ENCODE assay signal across 24 cellular contexts in the genomic region with DNA sequence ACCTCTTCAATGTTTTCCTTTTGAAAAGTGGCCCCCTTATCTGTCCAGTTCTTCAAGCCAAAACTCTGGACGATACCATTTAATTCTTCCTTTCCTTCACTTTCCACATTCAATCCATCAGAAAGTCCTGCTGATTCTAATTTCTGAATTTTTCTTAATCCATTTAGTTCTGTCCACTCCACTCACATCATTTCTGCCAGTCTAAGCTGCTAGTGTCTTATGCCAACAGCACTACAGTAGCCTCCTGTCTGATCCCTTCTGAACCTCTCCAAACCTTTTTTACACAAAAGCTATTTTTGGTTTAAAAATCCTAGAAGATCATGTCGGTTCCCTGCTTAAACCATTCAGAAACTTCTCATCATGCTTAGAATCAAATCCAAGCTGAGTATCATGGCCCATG.
"Had no signal": no experiment of that assay in that cellular context is flagged by ENCODE, and none has a peak within 500 bp of the region (broad histone marks: within the 10 kb centered on the region; RNA-seq: fewer than 3 reads in every experiment).

No MANE protein-coding gene starts in this region.

- H3K4me1 Mint-ChIP-seq: stimulated activated effector memory CD8-positive, alpha-beta T cell treated with anti-CD3 and anti-CD28 coated beads, Interleukin-12 subunit alpha, Interleukin-12 subunit beta, amount 100 ng/mL, for 72 hours; stimulated activated memory B cell treated with anti-CD40 and anti-IgM and Interleukin-4, amounts not matched to agents 10 μg/mL and 1 μg/mL and 100 μg/mL, for 72 hours; stimulated activated naive B cell treated with anti-CD40 and anti-IgM and Interleukin-4, amounts not matched to agents 10 μg/mL and 1 μg/mL and 100 μg/mL, for 72 hours; stimulated activated naive CD8-positive, alpha-beta T cell treated with anti-CD3 and anti-CD28 coated beads, Interleukin-15, amount 100 ng/mL, for 72 hours had no signal

- H3K27ac Mint-ChIP-seq: stimulated activated effector memory CD8-positive, alpha-beta T cell treated with anti-CD3 and anti-CD28 coated beads, Interleukin-12 subunit alpha, Interleukin-12 subunit beta, amount 100 ng/mL, for 72 hours; stimulated activated memory B cell treated with anti-CD40 and anti-IgM and Interleukin-4, amounts not matched to agents 10 μg/mL and 1 μg/mL and 100 μg/mL, for 72 hours; stimulated activated naive B cell treated with anti-CD40 and anti-IgM and Interleukin-4, amounts not matched to agents 10 μg/mL and 1 μg/mL and 100 μg/mL, for 72 hours; stimulated activated naive CD8-positive, alpha-beta T cell treated with anti-CD3 and anti-CD28 coated beads, Interleukin-15, Interleukin-2, amounts not matched to agents 100 ng/mL and 50 ng/mL, for 24 hours; type B pancreatic cell had no signal

- H3K9me3 Mint-ChIP-seq: type B pancreatic cell had no signal

- DNase-seq: stimulated activated CD4-positive, alpha-beta T cell treated with anti-CD3 and anti-CD28 coated beads, Interleukin-2, amount 100 ng/mL, for 48 hours; stimulated activated CD4-positive, alpha-beta T cell treated with anti-CD3 and anti-CD28 coated beads, Interleukin-4, amount 100 ng/mL, for 1 hour; stimulated activated CD4-positive, alpha-beta T cell treated with anti-CD3 and anti-CD28 coated beads, Interleukin-4, amount 100 ng/mL, for 24 hours; stimulated activated CD4-positive, alpha-beta T cell treated with anti-CD3 and anti-CD28 coated beads, Interleukin-4, amount 100 ng/mL, for 4 hours; stimulated activated CD8-positive, alpha-beta memory T cell treated with anti-CD3 and anti-CD28 coated beads, Interleukin-4, amount 100 ng/mL, for 48 hours; stimulated activated naive B cell treated with anti-CD40 and anti-IgM and Interleukin-4, amounts not matched to agents 10 μg/mL and 1 μg/mL and 100 μg/mL, for 72 hours; stimulated activated naive CD4-positive, alpha-beta T cell; stimulated activated naive CD4-positive, alpha-beta T cell treated with Interleukin-2 at 50 U/mL for 16 hours; stimulated activated naive CD8-positive, alpha-beta T cell treated with anti-CD3 and anti-CD28 coated beads, Interleukin-15, amount 100 ng/mL, for 72 hours; stimulated activated naive CD8-positive, alpha-beta T cell treated with anti-CD3 and anti-CD28 coated beads, Interleukin-15, Interleukin-2, amounts not matched to agents 100 U/mL and 50 U/mL, for 24 hours; stomach; substantia nigra; testis; thyroid gland; tibial artery; transverse colon; trophoblast cell; upper lobe of left lung; upper lobe of right lung; uterus had no signal

- H3K4me3 Mint-ChIP-seq: stimulated activated effector memory CD8-positive, alpha-beta T cell treated with anti-CD3 and anti-CD28 coated beads, Interleukin-12 subunit alpha, Interleukin-12 subunit beta, amount 100 ng/mL, for 72 hours; stimulated activated memory B cell treated with anti-CD40 and anti-IgM and Interleukin-4, amounts not matched to agents 10 μg/mL and 1 μg/mL and 100 μg/mL, for 72 hours; stimulated activated naive B cell treated with anti-CD40 and anti-IgM and Interleukin-4, amounts not matched to agents 10 μg/mL and 1 μg/mL and 100 μg/mL, for 72 hours; stimulated activated naive CD8-positive, alpha-beta T cell treated with anti-CD3 and anti-CD28 coated beads, Interleukin-15, amount 100 ng/mL, for 72 hours; stimulated activated naive CD8-positive, alpha-beta T cell treated with anti-CD3 and anti-CD28 coated beads, Interleukin-15, Interleukin-2, amounts not matched to agents 100 ng/mL and 50 ng/mL, for 24 hours; type B pancreatic cell had no signal

- H3K36me3 Mint-ChIP-seq: stimulated activated effector memory CD8-positive, alpha-beta T cell treated with anti-CD3 and anti-CD28 coated beads, Interleukin-12 subunit alpha, Interleukin-12 subunit beta, amount 100 ng/mL, for 72 hours; stimulated activated memory B cell treated with anti-CD40 and anti-IgM and Interleukin-4, amounts not matched to agents 10 μg/mL and 1 μg/mL and 100 μg/mL, for 72 hours; type B pancreatic cell had no signal
